ENCODE assay signal across 22 cellular contexts in the genomic region with DNA sequence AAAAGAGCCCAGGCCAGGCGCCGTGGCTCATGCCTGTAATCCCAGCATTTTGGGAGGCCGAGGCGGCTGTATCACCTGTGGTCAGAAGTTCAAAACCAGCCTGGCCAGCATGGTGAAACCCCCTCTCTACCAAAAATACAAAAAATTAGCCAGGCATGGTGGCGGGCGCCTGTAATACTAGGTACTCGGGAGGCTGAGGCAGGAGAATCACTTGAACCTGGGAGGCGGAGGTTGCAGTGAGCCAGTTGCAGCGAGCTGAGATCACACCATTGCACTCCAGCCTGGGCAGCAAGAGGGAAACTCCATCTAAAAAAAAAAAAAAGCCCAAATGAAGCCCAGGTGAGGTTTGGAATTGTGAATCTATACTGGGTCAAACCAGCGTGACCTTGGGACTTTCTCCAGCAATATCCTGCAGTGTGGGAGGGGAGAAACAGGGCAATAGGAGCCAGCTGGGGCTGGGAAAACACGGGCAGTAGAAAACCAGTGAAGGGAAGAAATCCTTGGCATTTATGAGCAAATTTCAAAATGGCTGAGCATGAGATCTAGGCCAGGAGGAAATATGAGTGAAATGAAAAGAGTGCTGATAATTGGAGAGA. TPM values are rescaled to one million over a fixed set of nuclear protein-coding genes. Genes with fewer than 3 reads are reported as not detected.
DNase-seq lines count a peak whose midpoint lies in the region; ATAC-seq, FAIRE-seq and TF ChIP-seq lines count a peak whose summit lies in the region.
"Had no signal": no experiment of that assay in that cellular context is flagged by ENCODE, and none has a peak within 500 bp of the region (broad histone marks: within the 10 kb centered on the region; RNA-seq: fewer than 3 reads in every experiment).

No MANE protein-coding gene starts in this region.

- H3K9me2 ChIP-seq in GM23338 (ENCODE audit: insufficient read depth), result no peaks in the 10 kb centered on the region

- no peak overlapping the region for H4K91ac ChIP-seq in mesenchymal stem cell (ENCODE audit: low read length)

- H4K20me1 ChIP-seq in GM23338 (replicated peaks; ENCODE audit: insufficient read depth) (no peaks in the 10 kb centered on the region), HepG2 (ENCODE audit: insufficient read depth, low read length) (no peaks in the 10 kb centered on the region), neural progenitor cell (ENCODE audit: low read depth) (no peaks in the 10 kb centered on the region)

- CTCF ChIA-PET in HepG2 (lab: Yijun Ruan, JAX; ENCODE audit: low intra/inter-chr PET ratio, low total read pairs), result no interaction called here
- CTCF ChIA-PET in CD4-positive, alpha-beta memory T cell (lab: Charles Lee; ENCODE audit: partially characterized antibody), result interaction anchor here (1.1 kb wide), 1 partner anchor 8 kb away, joined by 3 read pairs; a partner anchor contains a TSS

- H2BK15ac ChIP-seq in mesenchymal stem cell (ENCODE audit: low read depth, poor library complexity, severe bottlenecking), result no peak overlapping the region

- H3K27me3 ChIP-seq in GM23338 (ENCODE audit: insufficient read depth) (no peaks in the 10 kb centered on the region), HepG2 (ENCODE audit: control insufficient read depth in 1 of 2, insufficient read depth in 2 of 2, low read length in 2 of 2) (no peaks in the 10 kb centered on the region), neural progenitor cell (no peaks in the 10 kb centered on the region), mesenchymal stem cell (ENCODE audit: control insufficient read depth in 1 of 2, insufficient read depth in 1 of 2, low read length in 2 of 2) (no peaks in the 10 kb centered on the region)
- no peaks in the 10 kb centered on the region for H3K27me3 ChIP-seq in CD4-positive, alpha-beta memory T cell (ENCODE audit: insufficient read depth, low read length)
- H3K27me3 ChIP-seq: MG63, SJCRH30 had no signal

- TF ChIP-seq EP300 in HepG2 (IDR thresholded peaks at IDR 0.05; ENCODE audit: low read depth in 2 of 2, low read length in 2 of 2) (0 out of 4 replicates have a peak, but pooled peaks of 1 of the 2 experiments have one; percentile 6), HepG2 (CRISPR knock-in tag; IDR thresholded peaks at IDR 0.05; ENCODE audit: borderline replicate concordance) (no peak)

- H3K27ac Mint-ChIP-seq in GM23338, result no peak overlapping the region
- H3K27ac Mint-ChIP-seq in brain, result peak overlapping the region in 3 of 5 experiments; percentile 26 to 46 (median 42)
- peak overlapping the region; percentile 48 for H3K27ac Mint-ChIP-seq in neural progenitor cell
- peak overlapping the region in 1 of 7 donors; percentile 19 for H3K27ac Mint-ChIP-seq in CD4-positive, alpha-beta memory T cell
- H3K27ac Mint-ChIP-seq in T-helper 2 cell treated with Interferon-gamma antibody and Interleukin-4, amounts not matched to agents 5 μg/mL and 100 μg/mL, for 36 hours, result no peak overlapping the region

- no peak for TF ChIP-seq RAD21 in HepG2 (CRISPR knock-in tag; IDR thresholded peaks at IDR 0.05)

- H3K36me3 Mint-ChIP-seq in GM23338 (ENCODE audit: low read depth) (no peaks in the 10 kb centered on the region), brain (no peaks in the 10 kb centered on the region), neural progenitor cell (no peaks in the 10 kb centered on the region)
- no peaks in the 10 kb centered on the region for H3K36me3 Mint-ChIP-seq in CD4-positive, alpha-beta memory T cell
- H3K36me3 Mint-ChIP-seq in T-helper 2 cell treated with Interferon-gamma antibody and Interleukin-4, amounts not matched to agents 5 μg/mL and 100 μg/mL, for 36 hours (ENCODE audit: low read depth), result no peaks in the 10 kb centered on the region

- peak overlapping the region; percentile 66 for H2AFZ ChIP-seq in GM23338
- peak overlapping the region; percentile 7 for H2AFZ ChIP-seq in HepG2 (ENCODE audit: low read length)
- H2AFZ ChIP-seq in neural progenitor cell (replicated peaks), result no peak overlapping the region
- H2AFZ ChIP-seq in mesenchymal stem cell (ENCODE audit: low read depth, low read length), result no peak overlapping the region
- H2AFZ ChIP-seq: PC-9 had no signal

- H3K4me3 ChIP-seq in GM23338, result no peak overlapping the region
- no peak overlapping the region for H3K4me3 ChIP-seq in HepG2 (replicated peaks in 1 of 3; ENCODE audit: insufficient read depth in 1 of 3, low read depth in 2 of 3, low read length in 3 of 3)
- no peak overlapping the region for H3K4me3 ChIP-seq in neural progenitor cell
- H3K4me3 ChIP-seq in CD4-positive, alpha-beta memory T cell (ENCODE audit: low read length in 2 of 2), result no peak overlapping the region
- no peak overlapping the region for H3K4me3 ChIP-seq in mesenchymal stem cell (ENCODE audit: insufficient read depth in 1 of 2, low read depth in 1 of 2, low read length in 2 of 2)
- H3K4me3 ChIP-seq: MG63, PC-9, SJCRH30 had no signal

- peaks cover 9% of the 10 kb centered on the region; the same call in 2 of the 3 replicates for H3K4me1 Mint-ChIP-seq in GM23338
- peaks cover 34% of the 10 kb centered on the region for H3K4me1 Mint-ChIP-seq in brain
- H3K4me1 Mint-ChIP-seq in neural progenitor cell, result peaks cover 12% of the 10 kb centered on the region
- H3K4me1 Mint-ChIP-seq in CD4-positive, alpha-beta memory T cell, result no peaks in the 10 kb centered on the region
- no peaks in the 10 kb centered on the region for H3K4me1 Mint-ChIP-seq in T-helper 2 cell treated with Interferon-gamma antibody and Interleukin-4, amounts not matched to agents 5 μg/mL and 100 μg/mL, for 36 hours (ENCODE audit: low read depth)

- ATAC-seq in GM23338 (no peak), HepG2 (peak; percentile 16; the same call in 1 of the 3 replicates), HG03432 (IDR thresholded peaks at IDR 0.05; ENCODE audit: unreplicated experiment) (no peak)
- ATAC-seq: Right ventricle myocardium inferior had no signal

- POLR2A ChIA-PET in HepG2 (lab: Yijun Ruan, JAX), result interaction anchor here (0.6 to 12.7 kb wide), 10 partner anchors 8 to 114 kb away, joined by 3 to 485 read pairs (median 4); a partner anchor contains a TSS
- POLR2A ChIA-PET in CD4-positive, alpha-beta memory T cell (lab: Charles Lee; ENCODE audit: partially characterized antibody), result no interaction called here

- H3K27ac ChIP-seq in GM23338 (ENCODE audit: low read depth), result no peak overlapping the region
- H3K27ac ChIP-seq in HepG2 (ENCODE audit: extremely low read length, insufficient read depth, low read length), result peak overlapping the region; percentile 43
- H3K27ac ChIP-seq in neural progenitor cell, result no peak overlapping the region
- no peak overlapping the region for H3K27ac ChIP-seq in CD4-positive, alpha-beta memory T cell (ENCODE audit: low read depth, low read length)
- H3K27ac ChIP-seq in mesenchymal stem cell (ENCODE audit: low read length, poor library complexity, severe bottlenecking), result no peak overlapping the region
- H3K27ac ChIP-seq: PC-9, SJCRH30 had no signal

- H3F3A ChIP-seq in GM23338 (replicated peaks; ENCODE audit: low read depth), result no peaks in the 10 kb centered on the region
- no peaks in the 10 kb centered on the region for H3F3A ChIP-seq in neural progenitor cell (ENCODE audit: low read depth)

- peak; percentile 43 for FAIRE-seq in HepG2 (lab: Jason Lieb, UNC)
- FAIRE-seq: GM19239, H54, HTR-8/SVneo had no signal

- H3K9me3 ChIP-seq in HepG2 (ENCODE audit: low read length) (no peaks in the 10 kb centered on the region), neural progenitor cell (ENCODE audit: low read depth) (no peaks in the 10 kb centered on the region), mesenchymal stem cell (ENCODE audit: control insufficient read depth, low read length) (no peaks in the 10 kb centered on the region)
- H3K9me3 ChIP-seq in CD4-positive, alpha-beta memory T cell (ENCODE audit: control insufficient read depth in 1 of 2, low read length in 2 of 2), result no peaks in the 10 kb centered on the region
- H3K9me3 ChIP-seq: MG63, SJCRH30 had no signal

- H2BK5ac ChIP-seq in mesenchymal stem cell (ENCODE audit: low read depth, low read length, poor library complexity, severe bottlenecking), result no peak overlapping the region

- WGBS in HepG2 (ENCODE audit: low lambda C conversion rate), result 78% methylated on average over 11 of the region's 11 CpGs
- 90% methylated on average over 11 of the region's 11 CpGs for WGBS in mesenchymal stem cell

- in situ Hi-C loops in HepG2 (cut with HindIII; ENCODE audit: extremely low pct_ligation_motif_present, low pct_unique_long_range_greater_than_20kb), result no loop called here

- no TSS peak for BruUV-seq in HepG2 (replicated peaks; lab: Mats Ljungman, UMichigan)

- DNase-seq in GM23338 (ENCODE audit: low spot score) (no peak), HepG2 (ENCODE audit: low spot score) (no peak), neural progenitor cell (ENCODE audit: low spot score) (no peak), mesenchymal stem cell (no peak)
- DNase-seq in CD4-positive, alpha-beta memory T cell, result no peak
- no peak for DNase-seq in T-helper 2 cell treated with Interferon-gamma antibody and Interleukin-4, amounts not matched to agents 5 μg/mL and 100 μg/mL, for 36 hours (ENCODE audit: low spot score)
- DNase-seq: 8988T, ACHN, DMS153, KBM-7, MG63, NCI-H2029, NCI-H446, NCI-H524 treated with DMSO at 0.1 percent for 48 hours, PC-9, SJCRH30 had no signal

- H3K79me2 ChIP-seq in GM23338 (replicated peaks; ENCODE audit: insufficient read depth) (no peaks in the 10 kb centered on the region), HepG2 (ENCODE audit: insufficient read depth, low read length) (no peaks in the 10 kb centered on the region), neural progenitor cell (ENCODE audit: low read depth) (no peaks in the 10 kb centered on the region)

- no peak for TF ChIP-seq POLR2A in HepG2 (IDR thresholded peaks at IDR 0.05; ENCODE audit: insufficient read depth in 1 of 2, low read depth in 2 of 2, low read length in 2 of 2)

- H2BK12ac ChIP-seq in mesenchymal stem cell (ENCODE audit: low read length in 2 of 2), result no peak overlapping the region

- H3K18ac ChIP-seq in mesenchymal stem cell (ENCODE audit: low read depth in 1 of 2, low read length in 2 of 2), result no peak overlapping the region

- peaks cover 4% of the 10 kb centered on the region for H3K27me3 Mint-ChIP-seq in GM23338 (ENCODE audit: insufficient read depth, low read depth, poor library complexity)
- H3K27me3 Mint-ChIP-seq in brain, result no peaks in the 10 kb centered on the region
- H3K27me3 Mint-ChIP-seq in neural progenitor cell (ENCODE audit: insufficient read depth, low read depth), result peaks cover 5% of the 10 kb centered on the region
- H3K27me3 Mint-ChIP-seq in CD4-positive, alpha-beta memory T cell, result peaks cover 3 to 4% of the 10 kb centered on the region in 2 donors
- H3K27me3 Mint-ChIP-seq in T-helper 2 cell treated with Interferon-gamma antibody and Interleukin-4, amounts not matched to agents 5 μg/mL and 100 μg/mL, for 36 hours (ENCODE audit: low read depth), result peaks cover 2% of the 10 kb centered on the region

- H3K4me1 ChIP-seq in GM23338 (ENCODE audit: insufficient read depth), result no peaks in the 10 kb centered on the region
- peaks cover 66% of the 10 kb centered on the region for H3K4me1 ChIP-seq in HepG2 (ENCODE audit: insufficient read depth, low read length)
- H3K4me1 ChIP-seq in neural progenitor cell, result no peaks in the 10 kb centered on the region
- no peaks in the 10 kb centered on the region for H3K4me1 ChIP-seq in CD4-positive, alpha-beta memory T cell (ENCODE audit: insufficient read depth, low read length)
- H3K4me1 ChIP-seq in mesenchymal stem cell (ENCODE audit: control insufficient read depth, insufficient read depth, low read depth, low read length), result no peaks in the 10 kb centered on the region
- H3K4me1 ChIP-seq: SJCRH30 had no signal

- H3K14ac ChIP-seq in mesenchymal stem cell (ENCODE audit: low read length in 2 of 2), result no peak overlapping the region

- H2BK120ac ChIP-seq in mesenchymal stem cell (ENCODE audit: low read depth, low read length), result no peak overlapping the region

- H3K4me2 ChIP-seq in GM23338 (no peak overlapping the region), HepG2 (ENCODE audit: low read depth, low read length) (peak overlapping the region; percentile 48), neural progenitor cell (no peak overlapping the region), mesenchymal stem cell (ENCODE audit: low read length, poor library complexity, severe bottlenecking) (no peak overlapping the region)
- H3K4me2 ChIP-seq: PC-9 had no signal

- no peaks in the 10 kb centered on the region for H3K79me1 ChIP-seq in mesenchymal stem cell (replicated peaks; ENCODE audit: low read length, poor library complexity, severe bottlenecking)

- no peak overlapping the region for H3K23ac ChIP-seq in mesenchymal stem cell (ENCODE audit: low read length in 2 of 2)

- H2AK5ac ChIP-seq in mesenchymal stem cell (ENCODE audit: low read length, severe bottlenecking), result no peak overlapping the region

- H3K4me3 Mint-ChIP-seq in GM23338 (no peak overlapping the region), brain (no peak overlapping the region), neural progenitor cell (no peak overlapping the region)
- no peak overlapping the region for H3K4me3 Mint-ChIP-seq in CD4-positive, alpha-beta memory T cell
- H3K4me3 Mint-ChIP-seq in T-helper 2 cell treated with Interferon-gamma antibody and Interleukin-4, amounts not matched to agents 5 μg/mL and 100 μg/mL, for 36 hours, result no peak overlapping the region

- H3K9me3 Mint-ChIP-seq in GM23338, result no peaks in the 10 kb centered on the region
- H3K9me3 Mint-ChIP-seq in brain, result no peaks in the 10 kb centered on the region
- H3K9me3 Mint-ChIP-seq in neural progenitor cell, result no peaks in the 10 kb centered on the region
- H3K9me3 Mint-ChIP-seq in CD4-positive, alpha-beta memory T cell, result no peaks in the 10 kb centered on the region
- H3K9me3 Mint-ChIP-seq in T-helper 2 cell treated with Interferon-gamma antibody and Interleukin-4, amounts not matched to agents 5 μg/mL and 100 μg/mL, for 36 hours, result no peaks in the 10 kb centered on the region

- H3K4ac ChIP-seq in mesenchymal stem cell (ENCODE audit: low read depth in 1 of 2, low read length in 2 of 2), result no peak overlapping the region

- H3K36me3 ChIP-seq in GM23338 (ENCODE audit: insufficient read depth) (no peaks in the 10 kb centered on the region), HepG2 (replicated peaks in 1 of 2; ENCODE audit: control insufficient read depth in 1 of 2, insufficient read depth in 2 of 2, low read length in 2 of 2) (no peaks in the 10 kb centered on the region), neural progenitor cell (no peaks in the 10 kb centered on the region), mesenchymal stem cell (ENCODE audit: control insufficient read depth in 1 of 2, insufficient read depth in 2 of 2, low read depth in 1 of 2, low read length in 2 of 2) (no peaks in the 10 kb centered on the region)
- no peaks in the 10 kb centered on the region for H3K36me3 ChIP-seq in CD4-positive, alpha-beta memory T cell (ENCODE audit: insufficient read depth, low read length)
- H3K36me3 ChIP-seq: MG63, SJCRH30 had no signal

- H4K8ac ChIP-seq in mesenchymal stem cell (ENCODE audit: low read length), result no peak overlapping the region

- intact Hi-C loops in HepG2 (cut with micrococcal nuclease; ENCODE audit: unreplicated experiment), result no loop called here
- intact Hi-C loops in CD4-positive, alpha-beta memory T cell (cut with micrococcal nuclease), result no loop called here

- no peak for TF ChIP-seq CTCF in GM23338 (conservative IDR thresholded peaks at IDR 0.05; ENCODE audit: low read depth in 2 of 2)
- TF ChIP-seq CTCF in brain (conservative IDR thresholded peaks at IDR 0.05), result no peak
- TF ChIP-seq CTCF in HepG2 (CRISPR knock-in tag; IDR thresholded peaks at IDR 0.05), result no peak
- TF ChIP-seq CTCF in neural progenitor cell (IDR thresholded peaks at IDR 0.05), result no peak

- 0 out of 2 replicates have a peak overlapping the region, but pooled peaks have one; percentile 10 for H3K9ac ChIP-seq in HepG2 (ENCODE audit: insufficient read depth, low read depth, low read length)
- H3K9ac ChIP-seq in neural progenitor cell, result no peak overlapping the region
- no peak overlapping the region for H3K9ac ChIP-seq in mesenchymal stem cell (ENCODE audit: low read length)

RNA-seq across cellular contexts. Expression of a gene that starts 8.2 kb away (rescaled TPM):
- total RNA-seq in GM23338 (2014; rRNA removed; shearing (Covaris generic)), result 27.3 and 35.3 TPM in 2 replicates
- polyA plus RNA-seq in GM23338 (2016; fragmentation: Nextera tagmentation; extraction: Ambion mirVana) (81.1 and 89.2 TPM in 2 replicates), brain (ENCODE audit: insufficient read depth, low read depth, low replicate concordance) (54.1 TPM), HepG2 (2011; rRNA removed) (23.6 and 24.8 TPM in 2 replicates)
- total RNA-seq in HepG2 (2016; rRNA removed; fragmentation: Illumina TruSeq; extraction: Trizol) (48.9 and 66.9 TPM in 2 replicates), neural progenitor cell (ENCODE audit: low replicate concordance) (46.8 and 134 TPM in 2 replicates)
- total RNA-seq in HepG2 (2016; cell fraction: cytosol; rRNA removed; fragmentation: Illumina TruSeq; extraction: Trizol; ENCODE audit: low read depth), result 7.3 and 7.5 TPM in 2 replicates
- total RNA-seq in HepG2 (2016; cell fraction: insoluble cytoplasmic fraction; rRNA removed; fragmentation: Illumina TruSeq; extraction: Trizol), result 48.9 and 59.5 TPM in 2 replicates
- 13.7 and 14.3 TPM in 2 replicates for total RNA-seq in HepG2 (2016; cell fraction: membrane; rRNA removed; fragmentation: Illumina TruSeq; extraction: Trizol)
- total RNA-seq in HepG2 (2016; cell fraction: nucleus; rRNA removed; fragmentation: Illumina TruSeq; extraction: Trizol), result 36.4 and 38.7 TPM in 2 replicates
- 19.6 and 23.9 TPM in 2 replicates for polyA plus RNA-seq in HepG2 (2011; cell fraction: cytosol; rRNA removed)
- polyA plus RNA-seq in HepG2 (2011; cell fraction: nucleus; rRNA removed), result 28.8 and 31.8 TPM in 2 replicates
- 24.9 and 33.1 TPM in 2 replicates for polyA plus RNA-seq in HepG2 (2012)
- 1.9 and 2.2 TPM in 2 replicates for polyA plus RNA-seq in HepG2 (2016; cell fraction: cytosol; fragmentation: Illumina TruSeq; extraction: Trizol; ENCODE audit: low read depth)
- 37.7 and 41.9 TPM in 2 replicates for polyA plus RNA-seq in HepG2 (2016; cell fraction: insoluble cytoplasmic fraction; fragmentation: Illumina TruSeq; extraction: Trizol; ENCODE audit: low read depth)
- 4.4 and 5.7 TPM in 2 replicates for polyA plus RNA-seq in HepG2 (2016; cell fraction: membrane; fragmentation: Illumina TruSeq; extraction: Trizol; ENCODE audit: low read depth)
- 36.7 and 42.2 TPM in 2 replicates for polyA plus RNA-seq in HepG2 (2016; cell fraction: nucleus; fragmentation: Illumina TruSeq; extraction: Trizol; ENCODE audit: insufficient read depth, low read depth)
- 67.3 and 93.6 TPM in 2 replicates for polyA minus RNA-seq in HepG2 (2011; rRNA and poly(A)+ RNA removed; ENCODE audit: low replicate concordance)
- polyA minus RNA-seq in HepG2 (2011; cell fraction: cytosol; rRNA and poly(A)+ RNA removed), result 36.8 and 37.9 TPM in 2 replicates
- 37.6 and 44.9 TPM in 2 replicates for polyA minus RNA-seq in HepG2 (2011; cell fraction: nucleus; rRNA and poly(A)+ RNA removed)
- 10 to 100 TPM; 75.8 to 78.2 TPM for total RNA-seq in CD4-positive, alpha-beta memory T cell
- 10 to 100 TPM; 16.1 to 43.8 TPM for polyA plus RNA-seq in CD4-positive, alpha-beta memory T cell
- polyA plus RNA-seq in mesenchymal stem cell (2013, experiment 1 of 2), result 28.3 TPM
- polyA plus RNA-seq in mesenchymal stem cell (2013, experiment 2 of 2), result 28.4 TPM

Comparison
In these comparisons a context has a peak if more than half of its experiments do, and no peak if none do; other contexts are left out.
1. H2AFZ ChIP-seq: peak in GM23338 (single experiment) and HepG2 (single experiment); none in neural progenitor cell (single experiment) and mesenchymal stem cell (single experiment).
2. H3K27ac Mint-ChIP-seq: peak in brain (3 of 5) and neural progenitor cell (single experiment); none in GM23338 (single experiment) and T-helper 2 cell treated with Interferon-gamma antibody and Interleukin-4, amounts not matched to agents 5 μg/mL and 100 μg/mL, for 36 hours (single experiment).